26 cellular contexts compared by ENCODE assay signal in genomic region chr6:90677440-90677839, GRCh38.
A peak's percentile ranks its signal among the peaks of the same experiment; 100 is the strongest.
DNase-seq lines count a peak whose midpoint lies in the region; ATAC-seq, FAIRE-seq and TF ChIP-seq lines count a peak whose summit lies in the region.
"Had no signal": no experiment of that assay in that cellular context is flagged by ENCODE, and none has a peak within 500 bp of the region (broad histone marks: within the 10 kb centered on the region; RNA-seq: fewer than 3 reads in every experiment).

No MANE protein-coding gene starts in this region.

- no peak overlapping the region for H3K27ac ChIP-seq in PC-3 (ENCODE audit: low read length)
- H3K27ac ChIP-seq: BLaER1 treated with 17β-estradiol and CSF1 and Interleukin-3, amounts not matched to agents 10 nM and 100 nM; esophagus muscularis mucosa; KMS-11; SK-N-MC; upper lobe of right lung had no signal

- intact Hi-C loops in PC-3 (cut with micrococcal nuclease), result no loop called here

- no peak overlapping the region for H3K4me3 ChIP-seq in PC-3 (ENCODE audit: low read length)
- H3K4me3 ChIP-seq: BLaER1 treated with 17β-estradiol and CSF1 and Interleukin-3, amounts not matched to agents 10 nM and 100 nM; esophagus muscularis mucosa; SK-N-MC; upper lobe of right lung had no signal

- CTCF ChIA-PET in PC-3 (lab: Charles Lee), result no interaction called here

- no peak overlapping the region for H3K4me2 ChIP-seq in PC-3 (ENCODE audit: low read length)
- H3K4me2 ChIP-seq: BLaER1 treated with 17β-estradiol and CSF1 and Interleukin-3, amounts not matched to agents 10 nM and 100 nM; KMS-11 had no signal

- peak overlapping the region in 2 of 3 experiments; percentile 18 to 78 for H3K27ac Mint-ChIP-seq in nephron
- H3K27ac Mint-ChIP-seq: activated CD8-positive, alpha-beta T cell treated with anti-CD3 and anti-CD28 coated beads, Interleukin-2, amount 10 ng/mL, durations not matched to agents 7 days and 5 days; activated naive CD4-positive, alpha-beta T cell treated with anti-CD3 and anti-CD28 coated beads for 36 hours; activated T-cell treated with anti-CD3 and anti-CD28 coated beads, Interleukin-2, amount 50 U/mL, for 24 hours; mesothelial cell of epicardium; stimulated activated naive CD8-positive, alpha-beta T cell treated with anti-CD3 and anti-CD28 coated beads, Interleukin-15, Interleukin-2, amounts not matched to agents 100 ng/mL and 50 ng/mL, for 24 hours had no signal

- POLR2A ChIA-PET in PC-3 (lab: Charles Lee; ENCODE audit: unreplicated experiment), result no interaction called here

- no peaks in the 10 kb centered on the region for H3K9me3 Mint-ChIP-seq in nephron
- H3K9me3 Mint-ChIP-seq: activated naive CD4-positive, alpha-beta T cell treated with anti-CD3 and anti-CD28 coated beads for 36 hours; activated T-cell treated with anti-CD3 and anti-CD28 coated beads, Interleukin-2, amount 50 U/mL, for 24 hours; central memory CD8-positive, alpha-beta T cell; mesothelial cell of epicardium; nephron progenitor cell; stimulated activated naive CD8-positive, alpha-beta T cell treated with anti-CD3 and anti-CD28 coated beads, Interleukin-15, Interleukin-2, amounts not matched to agents 100 ng/mL and 50 ng/mL, for 24 hours had no signal

- H3K9me3 ChIP-seq in PC-3 (ENCODE audit: low read length), result no peaks in the 10 kb centered on the region
- H3K9me3 ChIP-seq: BLaER1 treated with 17β-estradiol and CSF1 and Interleukin-3, amounts not matched to agents 10 nM and 100 nM; esophagus muscularis mucosa; upper lobe of right lung had no signal

- no peaks in the 10 kb centered on the region for H3K4me1 ChIP-seq in PC-3 (ENCODE audit: insufficient read depth, low read length)
- H3K4me1 ChIP-seq: BLaER1 treated with 17β-estradiol and CSF1 and Interleukin-3, amounts not matched to agents 10 nM and 100 nM; esophagus muscularis mucosa; upper lobe of right lung had no signal

- H3K9ac ChIP-seq in PC-3 (ENCODE audit: low read length), result no peak overlapping the region
- H3K9ac ChIP-seq: BLaER1 treated with 17β-estradiol and CSF1 and Interleukin-3, amounts not matched to agents 10 nM and 100 nM; KMS-11 had no signal

- DNase-seq in NCI-H2227 (lab: John Stamatoyannopoulos, UW; ENCODE audit: unreplicated experiment) (peak; percentile 25), NCI-H2227 treated with DMSO at 0.1 percent for 48 hours (lab: John Stamatoyannopoulos, UW) (no peak), NCI-H146 (lab: John Stamatoyannopoulos, UW) (peak; percentile 55), NCI-H69 (lab: John Stamatoyannopoulos, UW) (peak; percentile 87), GM19239 (ENCODE audit: insufficient read length, low spot score) (no peak), PC-3 (no peak)
- DNase-seq: activated CD8-positive, alpha-beta T cell treated with anti-CD3 and anti-CD28 coated beads, Interleukin-2, amount 10 ng/mL, durations not matched to agents 7 days and 5 days; activated naive CD4-positive, alpha-beta T cell treated with anti-CD3 and anti-CD28 coated beads for 36 hours; activated T-cell treated with anti-CD3 and anti-CD28 coated beads, Interleukin-2, amount 50 U/mL, for 24 hours; effector CD4-positive, alpha-beta T cell; nephron progenitor cell; NK-92 treated with Interleukin-12 subunit alpha and Interleukin-12 subunit beta, amount 100 ng/mL, for 24 hours; posterior cingulate gyrus; T-helper 9 cell; upper lobe of right lung had no signal

- no peak for FAIRE-seq in GM19239 (lab: Jason Lieb, UNC)
- FAIRE-seq: A204.1, GM12892 had no signal

- TF ChIP-seq CTCF in nephron (IDR thresholded peaks at IDR 0.05; ENCODE audit: unreplicated experiment in 3 of 3) (no peak), PC-3 (conservative IDR thresholded peaks at IDR 0.05; ENCODE audit: low read depth, low read length) (no peak)

- no peaks in the 10 kb centered on the region for H4K20me1 ChIP-seq in PC-3 (ENCODE audit: low read length)
- H4K20me1 ChIP-seq: BLaER1 treated with 17β-estradiol and CSF1 and Interleukin-3, amounts not matched to agents 10 nM and 100 nM had no signal

- H3K36me3 ChIP-seq in PC-3 (ENCODE audit: low read depth, low read length), result no peaks in the 10 kb centered on the region
- H3K36me3 ChIP-seq: BLaER1 treated with 17β-estradiol and CSF1 and Interleukin-3, amounts not matched to agents 10 nM and 100 nM; esophagus muscularis mucosa; upper lobe of right lung had no signal

- H3K36me3 Mint-ChIP-seq in nephron (ENCODE audit: low read depth), result no peaks in the 10 kb centered on the region
- H3K36me3 Mint-ChIP-seq: mesothelial cell of epicardium had no signal

- H3K4me1 Mint-ChIP-seq in nephron, result peaks cover 26% of the 10 kb centered on the region
- H3K4me1 Mint-ChIP-seq: central memory CD8-positive, alpha-beta T cell; mesothelial cell of epicardium; nephron progenitor cell had no signal

- H3K79me2 ChIP-seq in PC-3 (ENCODE audit: low read length), result no peaks in the 10 kb centered on the region

- no peaks in the 10 kb centered on the region for H3F3A ChIP-seq in PC-3 (ENCODE audit: low read length, unreplicated experiment)

- H3K27me3 Mint-ChIP-seq in nephron (ENCODE audit: low read depth), result peaks cover 14% of the 10 kb centered on the region

- peaks cover 20% of the 10 kb centered on the region for H3K27me3 ChIP-seq in PC-3 (ENCODE audit: low read length)
- H3K27me3 ChIP-seq: BLaER1 treated with 17β-estradiol and CSF1 and Interleukin-3, amounts not matched to agents 10 nM and 100 nM; esophagus muscularis mucosa; upper lobe of right lung had no signal

- ATAC-seq in PC-3 (no peak), GM18858 (IDR thresholded peaks at IDR 0.05; ENCODE audit: unreplicated experiment) (no peak)
- ATAC-seq: activated CD8-positive, alpha-beta T cell treated with anti-CD3 and anti-CD28 coated beads, Interleukin-2, amount 10 ng/mL, durations not matched to agents 7 days and 5 days; upper lobe of right lung had no signal

- no peak overlapping the region for H2AFZ ChIP-seq in PC-3 (ENCODE audit: low read length)

- no TSS peak for BruUV-seq in PC-3 (replicated peaks; lab: Mats Ljungman, UMichigan)

- H3K9me2 ChIP-seq in PC-3 (replicated peaks; ENCODE audit: low read length), result no peaks in the 10 kb centered on the region

- no peak overlapping the region for H3K4me3 Mint-ChIP-seq in nephron
- H3K4me3 Mint-ChIP-seq: activated CD8-positive, alpha-beta T cell treated with anti-CD3 and anti-CD28 coated beads, Interleukin-2, amount 10 ng/mL, durations not matched to agents 7 days and 5 days; activated naive CD4-positive, alpha-beta T cell treated with anti-CD3 and anti-CD28 coated beads for 36 hours; activated T-cell treated with anti-CD3 and anti-CD28 coated beads, Interleukin-2, amount 50 U/mL, for 24 hours; central memory CD8-positive, alpha-beta T cell; mesothelial cell of epicardium; nephron progenitor cell; stimulated activated naive CD8-positive, alpha-beta T cell treated with anti-CD3 and anti-CD28 coated beads, Interleukin-15, Interleukin-2, amounts not matched to agents 100 ng/mL and 50 ng/mL, for 24 hours had no signal

Comparison
In these comparisons a context has a peak if more than half of its experiments do, and no peak if none do; other contexts are left out.
1. DNase-seq: peak in NCI-H2227 (single experiment), NCI-H146 (single experiment) and NCI-H69 (single experiment); none in NCI-H2227 treated with DMSO at 0.1 percent for 48 hours (single experiment), GM19239 (single experiment) and PC-3 (single experiment).